21 cellular contexts compared by ENCODE assay signal in the genomic region with DNA sequence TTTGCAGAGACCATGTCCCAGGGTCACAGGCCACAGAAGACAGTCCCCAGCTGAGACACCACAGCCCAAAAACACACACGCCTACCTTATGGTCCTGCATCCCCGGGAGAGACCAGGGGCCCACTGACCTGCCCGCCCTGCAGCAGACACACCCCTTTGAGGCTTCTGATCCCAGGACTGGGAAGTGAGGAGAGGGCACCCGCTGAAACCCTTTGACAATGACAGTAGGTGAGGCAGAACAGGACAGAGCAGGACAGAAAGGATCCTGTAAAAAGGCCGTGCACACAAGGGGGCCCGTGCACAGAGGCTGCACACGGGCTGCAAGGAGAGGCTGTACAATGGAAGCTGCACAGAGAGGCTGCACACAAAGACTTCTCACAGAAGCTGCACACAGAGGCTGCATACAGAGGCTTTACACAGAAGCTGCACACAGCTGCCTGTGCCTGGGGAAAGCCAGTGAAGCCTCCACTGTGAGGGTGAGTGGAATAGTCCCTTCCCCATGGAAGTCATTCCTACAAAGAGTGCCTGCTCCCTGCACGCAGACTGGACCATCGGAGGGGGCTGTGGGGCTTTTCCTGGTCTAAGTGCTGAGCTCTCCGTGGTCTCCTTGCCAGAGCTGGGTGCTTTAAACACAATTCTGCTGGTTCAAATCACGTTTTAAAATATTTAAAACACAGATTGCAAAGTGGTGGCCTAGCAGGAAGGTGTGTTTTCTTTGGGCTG. TPM values are rescaled to one million over a fixed set of nuclear protein-coding genes. Genes with fewer than 3 reads are reported as not detected.
DNase-seq lines count a peak whose midpoint lies in the region; ATAC-seq and TF ChIP-seq lines count a peak whose summit lies in the region.
"Had no signal": no experiment of that assay in that cellular context is flagged by ENCODE, and none has a peak within 500 bp of the region (broad histone marks: within the 10 kb centered on the region; RNA-seq: fewer than 3 reads in every experiment).

No MANE protein-coding gene starts in this region.

- H3K27ac ChIP-seq in Panc1 (ENCODE audit: low read length) (no peak overlapping the region), stomach (no peak overlapping the region), transverse colon (no peak overlapping the region)
- H3K27ac ChIP-seq: BLaER1, PC-9, RWPE1 had no signal

- H3K9me3 ChIP-seq in Panc1 (ENCODE audit: control insufficient read depth, insufficient read depth, low read depth, low read length), result no peaks in the 10 kb centered on the region
- H3K9me3 ChIP-seq in stomach, result no peaks in the 10 kb centered on the region
- H3K9me3 ChIP-seq in transverse colon, result no peaks in the 10 kb centered on the region
- H3K9me3 ChIP-seq: BLaER1, HAP-1 had no signal

- no TSS peak for BruUV-seq in Panc1 (replicated peaks; lab: Mats Ljungman, UMichigan)

- in situ Hi-C loops in Panc1 (cut with HindIII; ENCODE audit: low pct_unique_long_range_greater_than_20kb, low sequenced_read_pairs) (no loop called here), transverse colon (cut with MboI; ENCODE audit: low pct_ligation_motif_present in 1 of 4, low pct_unique_long_range_greater_than_20kb in 1 of 4, low sequenced_read_pairs in 3 of 4) (no loop called here)

- H3K4me1 ChIP-seq in Panc1 (ENCODE audit: control insufficient read depth, insufficient read depth, low read length), result no peaks in the 10 kb centered on the region
- no peaks in the 10 kb centered on the region for H3K4me1 ChIP-seq in stomach
- no peaks in the 10 kb centered on the region for H3K4me1 ChIP-seq in transverse colon
- H3K4me1 ChIP-seq: BLaER1, HAP-1 had no signal

- 0 out of 2 replicates have a peak, but pooled peaks have one; percentile 57 for ATAC-seq in Panc1
- ATAC-seq: K562 had no signal

- TF ChIP-seq EP300 in stomach (IDR thresholded peaks at IDR 0.05) (no peak), transverse colon (IDR thresholded peaks at IDR 0.05; ENCODE audit: low read depth) (no peak)

- CTCF ChIA-PET in Panc1 (lab: Charles Lee), result no interaction called here

- TF ChIP-seq CTCF in Panc1 (IDR thresholded peaks at IDR 0.05) (no peak), stomach (IDR thresholded peaks at IDR 0.05) (no peak), transverse colon (IDR thresholded peaks at IDR 0.05) (no peak)

- DNase-seq in Panc1 (ENCODE audit: low read depth, low spot score), result no peak
- peak; percentile 45 for DNase-seq in ecto neural progenitor cell (ENCODE audit: low spot score)
- peak; percentile 28 for DNase-seq in medulla oblongata (ENCODE audit: extremely low spot score)
- peak; percentile 9 for DNase-seq in stomach
- no peak for DNase-seq in GM19240 (ENCODE audit: insufficient read length, low spot score)
- DNase-seq in transverse colon, result no peak
- no peak for DNase-seq in SKM-1 (lab: John Stamatoyannopoulos, UW; ENCODE audit: unreplicated experiment)
- DNase-seq: ACHN, COR-L47, DMS79, NCI-H1092 treated with DMSO at 0.1 percent for 48 hours, NCI-H1436 treated with DMSO at 0.1 percent for 48 hours, NCI-H1930, NCI-H2227 treated with DMSO at 0.1 percent for 48 hours, NCI-H510A, PC-9, SHP77 treated with DMSO at 0.1 percent for 48 hours had no signal

- H3K36me3 ChIP-seq in Panc1 (ENCODE audit: control insufficient read depth, insufficient read depth, low read length) (no peaks in the 10 kb centered on the region), stomach (no peaks in the 10 kb centered on the region), transverse colon (no peaks in the 10 kb centered on the region)
- H3K36me3 ChIP-seq: BLaER1, HAP-1 had no signal

- POLR2A ChIA-PET in Panc1 (lab: Charles Lee), result no interaction called here

- intact Hi-C loops in Panc1 (cut with micrococcal nuclease; ENCODE audit: unreplicated experiment) (no loop called here), stomach (cut with DNase I; ENCODE audit: low total_unique reads) (no loop called here), transverse colon (cut with DNase I; ENCODE audit: low total_unique reads) (no loop called here)

- TF ChIP-seq POLR2A in stomach (IDR thresholded peaks at IDR 0.05), result no peak
- TF ChIP-seq POLR2A in transverse colon (IDR thresholded peaks at IDR 0.05), result no peak

- H3K27me3 ChIP-seq in Panc1 (ENCODE audit: control insufficient read depth, insufficient read depth, low read length) (no peaks in the 10 kb centered on the region; the same call in 1 of the 2 replicates), stomach (peaks cover 0 to 67% (median 5%) of the 10 kb centered on the region in 3 donors), transverse colon (no peaks in the 10 kb centered on the region)
- H3K27me3 ChIP-seq: BLaER1 had no signal

- H3K4me3 ChIP-seq in Panc1 (ENCODE audit: low read depth in 2 of 2, low read length in 2 of 2), result no peak overlapping the region
- no peak overlapping the region for H3K4me3 ChIP-seq in stomach
- H3K4me3 ChIP-seq in transverse colon, result no peak overlapping the region
- H3K4me3 ChIP-seq: BLaER1, HAP-1, K562, PC-9 had no signal

- WGBS in stomach, 5 donors, result 77 to 83% (median 78%) methylated on average over 10 to 11 of the region's 11 CpGs
- WGBS in transverse colon (ENCODE audit: low coverage in 1 of 2), 2 donors, result 63 to 80% methylated on average over 2 to 9 of the region's 11 CpGs

RNA-seq across cellular contexts. Expression of a gene that starts 16.6 kb away (rescaled TPM):
- total RNA-seq in Panc1 (2021; ENCODE audit: unreplicated experiment) (41.6 TPM), stomach (100 to 1,000 TPM in 1 of 5 donors, 10 to 100 TPM in 4; 41.5 to 194 (median 65.9) TPM), transverse colon (10 to 100 TPM; 45.9 to 66.2 (median 55.4) TPM)
- polyA plus RNA-seq in Panc1 (2012; ENCODE audit: insufficient read length), result 27.1 TPM
- polyA plus RNA-seq in stomach, result 10 to 100 TPM; 14.8 to 22.0 (median 19.9) TPM

Comparison
In these comparisons a context has a peak if more than half of its experiments do, and no peak if none do; other contexts are left out.
1. DNase-seq: peak in ecto neural progenitor cell (single experiment), medulla oblongata (single experiment) and stomach (single experiment); none in Panc1 (single experiment), GM19240 (single experiment), transverse colon (single experiment) and SKM-1 (single experiment).